In genomic region chr5:111229126-111229525, GRCh38 we compare ENCODE assay signal across 14 cellular contexts. TPM values are rescaled to one million over a fixed set of nuclear protein-coding genes. Genes with fewer than 3 reads are reported as not detected.
DNase-seq lines count a peak whose midpoint lies in the region; ATAC-seq and TF ChIP-seq lines count a peak whose summit lies in the region.
"Had no signal": no experiment of that assay in that cellular context is flagged by ENCODE, and none has a peak within 500 bp of the region (broad histone marks: within the 10 kb centered on the region; RNA-seq: fewer than 3 reads in every experiment).

No MANE protein-coding gene starts in this region.

- H3K79me2 ChIP-seq in fibroblast of lung (ENCODE audit: control insufficient read depth, insufficient read depth, low read length), result no peaks in the 10 kb centered on the region

- peaks cover 6% of the 10 kb centered on the region for H3K4me1 ChIP-seq in fibroblast of lung (ENCODE audit: control insufficient read depth, extremely low read depth, insufficient read depth, low read length)

- H3K9me3 ChIP-seq in fibroblast of lung (ENCODE audit: control insufficient read depth, insufficient read depth, low read depth, low read length), result no peaks in the 10 kb centered on the region
- H3K9me3 ChIP-seq: left ventricle myocardium inferior had no signal

- peak overlapping the region; percentile 8 for H3K4me2 ChIP-seq in fibroblast of lung (ENCODE audit: extremely low read depth, insufficient read depth, low read length)

- no peak overlapping the region for H3K4me3 ChIP-seq in fibroblast of lung (replicated peaks in 1 of 4; ENCODE audit: control extremely low read depth in 1 of 4, insufficient read depth in 1 of 4, low read depth in 3 of 4, low read length in 4 of 4)
- H3K4me3 ChIP-seq: left ventricle myocardium inferior had no signal

- no peaks in the 10 kb centered on the region for H4K20me1 ChIP-seq in fibroblast of lung (ENCODE audit: control insufficient read depth, extremely low read depth, insufficient read depth, low read length)

- no peak for TF ChIP-seq CTCF in fibroblast of lung (conservative IDR thresholded peaks at IDR 0.05 in 1 of 2, IDR thresholded peaks at IDR 0.05 in 1 of 2; ENCODE audit: low read depth in 1 of 2, low read length in 2 of 2)

- in situ Hi-C loops in G401 (cut with HindIII; ENCODE audit: low sequenced_read_pairs), result no loop called here

- DNase-seq in G401 (ENCODE audit: low spot score) (peak; percentile 47), fibroblast of lung (ENCODE audit: low read depth in 2 of 2) (no peak), HuH-7.5 (ENCODE audit: low spot score) (no peak), posterior vena cava (ENCODE audit: low spot score) (no peak)
- DNase-seq: effector CD4-positive, alpha-beta T cell; left ventricle myocardium inferior; naive B cell; NCI-H1436 treated with DMSO at 0.1 percent for 48 hours had no signal

- peak overlapping the region; percentile 96 for H3K27ac Mint-ChIP-seq in T-helper 1 cell treated with Interleukin-12 subunit alpha and Interleukin-12 subunit beta and Interleukin-4 antibody, amounts not matched to agents 30 μg/mL and 1 μg/mL, for 36 hours
- H3K27ac Mint-ChIP-seq: CD14-positive monocyte, naive B cell, type B pancreatic cell had no signal

- H3K27me3 ChIP-seq in fibroblast of lung (ENCODE audit: control insufficient read depth, insufficient read depth, low read length), result no peaks in the 10 kb centered on the region

- intact Hi-C loops in posterior vena cava (cut with DNase I), result no loop called here

- H3K4me3 Mint-ChIP-seq in T-helper 1 cell treated with Interleukin-12 subunit alpha and Interleukin-12 subunit beta and Interleukin-4 antibody, amounts not matched to agents 30 μg/mL and 1 μg/mL, for 36 hours, result peak overlapping the region; percentile 79
- H3K4me3 Mint-ChIP-seq: CD14-positive monocyte, type B pancreatic cell had no signal

- TF ChIP-seq POLR2A in GM18505 (IDR thresholded peaks at IDR 0.05; ENCODE audit: borderline replicate concordance, extremely low read depth, insufficient read depth, insufficient read length), result no peak

- no peaks in the 10 kb centered on the region for H3K27me3 Mint-ChIP-seq in T-helper 1 cell treated with Interleukin-12 subunit alpha and Interleukin-12 subunit beta and Interleukin-4 antibody, amounts not matched to agents 30 μg/mL and 1 μg/mL, for 36 hours (ENCODE audit: low read depth)

- H3K9ac ChIP-seq in fibroblast of lung (ENCODE audit: insufficient read depth, low read length), result no peak overlapping the region
- H3K9ac ChIP-seq: KMS-11 had no signal

- peak overlapping the region; percentile 19 for H2AFZ ChIP-seq in fibroblast of lung (ENCODE audit: low read length)

- no peaks in the 10 kb centered on the region for H3K36me3 ChIP-seq in fibroblast of lung (ENCODE audit: control insufficient read depth, insufficient read depth, low read length)
- H3K36me3 ChIP-seq: left ventricle myocardium inferior had no signal

- ATAC-seq in GM21529 (IDR thresholded peaks at IDR 0.05; ENCODE audit: unreplicated experiment) (peak; percentile 16), GM18505 (IDR thresholded peaks at IDR 0.05; ENCODE audit: unreplicated experiment) (no peak)

- peaks cover 70% of the 10 kb centered on the region for H3K4me1 Mint-ChIP-seq in T-helper 1 cell treated with Interleukin-12 subunit alpha and Interleukin-12 subunit beta and Interleukin-4 antibody, amounts not matched to agents 30 μg/mL and 1 μg/mL, for 36 hours (ENCODE audit: low read depth)

- H3K36me3 Mint-ChIP-seq in T-helper 1 cell treated with Interleukin-12 subunit alpha and Interleukin-12 subunit beta and Interleukin-4 antibody, amounts not matched to agents 30 μg/mL and 1 μg/mL, for 36 hours (ENCODE audit: low read depth), result peaks cover 21% of the 10 kb centered on the region
- H3K36me3 Mint-ChIP-seq: CD14-positive monocyte, naive B cell had no signal

- no peak overlapping the region for H3K27ac ChIP-seq in fibroblast of lung (ENCODE audit: insufficient read depth, low read length)
- H3K27ac ChIP-seq: KMS-11, left ventricle myocardium inferior had no signal

- H3K9me3 Mint-ChIP-seq in T-helper 1 cell treated with Interleukin-12 subunit alpha and Interleukin-12 subunit beta and Interleukin-4 antibody, amounts not matched to agents 30 μg/mL and 1 μg/mL, for 36 hours, result no peaks in the 10 kb centered on the region
- H3K9me3 Mint-ChIP-seq: naive B cell, type B pancreatic cell had no signal

RNA-seq across cellular contexts. Expression of gene CAMK4, which starts 4.9 kb away (rescaled TPM):
- total RNA-seq in G401 (2014; rRNA removed; shearing (Covaris generic)), result under 0.01 TPM in 1 of 2 replicates, not detected in the other
- total RNA-seq in fibroblast of lung, result 0.77 and 0.83 TPM in 2 replicates
- polyA plus RNA-seq in fibroblast of lung, result 5.9 and 6.5 TPM in 2 replicates
- polyA plus RNA-seq in fibroblast of lung (2012), result 5.2 and 5.4 TPM in 2 replicates
- polyA minus RNA-seq in fibroblast of lung (ENCODE audit: low replicate concordance), result 3.1 and 12.5 TPM in 2 replicates
- total RNA-seq in posterior vena cava, result under 1 TPM; 0.38 to 0.69 TPM
